9 cellular contexts compared by ENCODE assay signal in the genomic region with DNA sequence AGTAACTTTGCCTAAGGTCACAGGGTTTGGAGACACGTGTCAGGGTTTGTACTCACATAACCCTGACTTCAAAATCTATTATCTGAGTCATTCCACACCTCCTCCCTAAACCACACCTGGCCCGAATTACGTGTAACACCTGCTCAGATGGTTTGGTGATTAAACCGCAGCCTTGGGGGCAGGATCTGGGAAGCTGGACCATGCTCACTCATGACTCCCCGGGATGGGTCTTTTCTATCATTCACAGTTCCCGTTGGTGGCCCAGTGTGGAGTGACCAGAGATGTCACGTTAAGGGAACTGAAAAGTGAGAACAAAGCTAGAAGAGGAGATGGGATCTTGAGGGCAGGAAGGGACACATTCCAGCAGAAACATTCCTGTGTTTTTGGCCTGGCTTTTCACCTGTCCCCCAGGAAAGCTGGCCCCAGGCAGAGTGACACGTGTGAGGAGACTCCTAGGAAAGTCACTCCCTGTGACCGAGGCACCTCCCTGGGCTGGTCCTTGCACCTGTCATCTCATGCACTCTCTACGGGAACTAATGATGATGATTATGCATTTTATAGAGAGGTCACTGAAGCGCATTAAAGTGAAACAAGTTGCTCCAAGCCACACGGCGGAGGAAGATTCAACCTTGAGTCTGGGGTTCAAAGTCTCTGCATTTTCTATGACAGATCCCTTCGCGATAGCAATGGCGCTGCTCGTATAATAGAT.
A peak's percentile ranks its signal among the peaks of the same experiment; 100 is the strongest.
DNase-seq lines count a peak whose midpoint lies in the region; ATAC-seq lines count a peak whose summit lies in the region.
"Had no signal": no experiment of that assay in that cellular context is flagged by ENCODE, and none has a peak within 500 bp of the region (broad histone marks: within the 10 kb centered on the region; RNA-seq: fewer than 3 reads in every experiment).

No MANE protein-coding gene starts in this region.

- H3K27ac Mint-ChIP-seq in naive thymus-derived CD8-positive, alpha-beta T cell, result peak overlapping the region; percentile 80 to 97 (median 93)

- no peaks in the 10 kb centered on the region for H3K9me3 ChIP-seq in right cardiac atrium (ENCODE audit: control insufficient read depth, low read length)

- no peaks in the 10 kb centered on the region for H3K27me3 Mint-ChIP-seq in naive thymus-derived CD8-positive, alpha-beta T cell

- H3K27ac ChIP-seq in right cardiac atrium (ENCODE audit: low read length), result no peak overlapping the region

- ATAC-seq in GM18519 (IDR thresholded peaks at IDR 0.05; ENCODE audit: low FRiP score, unreplicated experiment) (peak; percentile 40), HG03095 (IDR thresholded peaks at IDR 0.05; ENCODE audit: unreplicated experiment) (peak; percentile 52), right cardiac atrium (no peak)
- ATAC-seq in naive thymus-derived CD8-positive, alpha-beta T cell, result peak; percentile 57

- peaks cover 41 to 73% (median 68%) of the 10 kb centered on the region in 4 donors for H3K4me1 Mint-ChIP-seq in naive thymus-derived CD8-positive, alpha-beta T cell

- intact Hi-C loops in right cardiac atrium (cut with DNase I), result no loop called here

- POLR2A ChIA-PET in naive thymus-derived CD8-positive, alpha-beta T cell (lab: Charles Lee), result interaction anchor here (2.3 to 7.6 kb wide), 4 partner anchors 12 to 36 kb away, joined by 9 to 60 read pairs (median 32); no protein-coding TSS in a partner anchor

- peaks cover 3% of the 10 kb centered on the region for H3K4me1 ChIP-seq in right cardiac atrium (ENCODE audit: control insufficient read depth, insufficient read depth, low read length)

- 77% methylated on average over 17 of the region's 17 CpGs for WGBS in right cardiac atrium

- H3K9me3 Mint-ChIP-seq in naive thymus-derived CD8-positive, alpha-beta T cell, result no peaks in the 10 kb centered on the region

- no peaks in the 10 kb centered on the region for H3K36me3 Mint-ChIP-seq in naive thymus-derived CD8-positive, alpha-beta T cell

- no peaks in the 10 kb centered on the region for H3K27me3 ChIP-seq in right cardiac atrium (ENCODE audit: control insufficient read depth, insufficient read depth)

- H3K4me3 Mint-ChIP-seq in naive thymus-derived CD8-positive, alpha-beta T cell, result peak overlapping the region; percentile 34 to 84 (median 72)

- H3K4me3 ChIP-seq in right cardiac atrium (ENCODE audit: low read length), result no peak overlapping the region
- H3K4me3 ChIP-seq: skin epidermis had no signal

- peak in 2 of 3 experiments; percentile 23 to 26 for DNase-seq in activated CD8-positive, alpha-beta memory T cell treated with anti-CD3 and anti-CD28 coated beads for 48 hours (ENCODE audit: low read depth in 2 of 3, low spot score in 2 of 3)
- DNase-seq in naive thymus-derived CD8-positive, alpha-beta T cell, result peak in 2 of 10 donors; percentile 14 to 25
- DNase-seq in NCI-H1436 treated with DMSO at 0.1 percent for 48 hours (lab: John Stamatoyannopoulos, UW), result no peak
- DNase-seq in right cardiac atrium, result no peak
- DNase-seq in SIG-M5 (lab: John Stamatoyannopoulos, UW), result no peak
- DNase-seq in GOT3 (lab: John Stamatoyannopoulos, UW), result no peak

Comparison
In these comparisons a context has a peak if more than half of its experiments do, and no peak if none do; other contexts are left out.
1. ATAC-seq: peak in GM18519 (single experiment), HG03095 (single experiment) and naive thymus-derived CD8-positive, alpha-beta T cell (2 of 2); none in right cardiac atrium (0 of 2).
2. DNase-seq: peak in activated CD8-positive, alpha-beta memory T cell treated with anti-CD3 and anti-CD28 coated beads for 48 hours (2 of 3); none in NCI-H1436 treated with DMSO at 0.1 percent for 48 hours (single experiment), right cardiac atrium (0 of 3), SIG-M5 (single experiment) and GOT3 (single experiment).